8 cellular contexts compared by ENCODE assay signal in the genomic region with DNA sequence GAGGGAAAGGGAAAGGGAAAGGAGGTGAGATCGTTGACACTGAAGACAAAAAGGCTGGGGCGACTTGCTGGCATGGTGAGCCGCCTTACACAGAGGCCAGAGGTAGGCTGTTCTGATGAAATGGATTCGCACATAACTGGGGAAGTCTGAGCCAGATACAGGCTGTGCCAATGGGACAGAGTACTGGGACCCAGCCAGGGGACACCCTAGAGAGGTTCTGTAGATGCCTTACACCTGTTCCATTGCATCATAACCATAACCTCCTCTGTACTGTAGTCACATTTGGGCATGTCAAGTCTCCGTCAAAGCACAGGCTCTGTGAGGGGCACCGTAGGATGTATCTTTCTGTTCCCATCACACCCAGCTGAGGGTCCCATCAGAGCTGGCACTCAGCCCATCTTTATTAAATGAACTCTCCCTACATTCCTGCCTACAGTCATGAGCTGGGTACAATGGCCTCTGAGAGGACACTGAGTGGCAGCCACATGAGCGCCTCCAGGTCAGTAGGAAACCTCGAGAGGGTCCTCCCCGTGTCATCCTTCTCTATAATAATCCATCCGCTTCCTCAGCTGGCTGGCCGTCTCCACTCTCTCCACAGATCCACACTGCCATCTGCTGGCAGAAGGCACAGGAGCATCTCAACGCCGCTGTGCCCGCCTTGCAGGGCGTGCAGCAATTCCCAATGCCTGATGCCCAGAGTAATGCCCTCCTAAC.
A peak's percentile ranks its signal among the peaks of the same experiment; 100 is the strongest.
DNase-seq lines count a peak whose midpoint lies in the region; ATAC-seq and TF ChIP-seq lines count a peak whose summit lies in the region.

No MANE protein-coding gene starts in this region.

- H3K36me3 ChIP-seq in lung (ENCODE audit: control insufficient read depth in 2 of 2, insufficient read depth in 2 of 2, low read length in 2 of 2) = no peaks in the 10 kb centered on the region

- H3K4me3 ChIP-seq in lung = no peak overlapping the region

- ATAC-seq in GM19025 (IDR thresholded peaks at IDR 0.05; ENCODE audit: low read depth, unreplicated experiment) (peak; percentile 89), HG03175 (IDR thresholded peaks at IDR 0.05; ENCODE audit: unreplicated experiment) (peak; percentile 93), lung (ENCODE audit: insufficient read depth, low FRiP score) (peak; percentile 87)

- no peaks in the 10 kb centered on the region for H3K4me1 ChIP-seq in lung (ENCODE audit: control insufficient read depth in 2 of 2, insufficient read depth in 2 of 2, low read length in 2 of 2)

- TF ChIP-seq CTCF in lung (IDR thresholded peaks at IDR 0.05; ENCODE audit: control extremely low read depth, extremely low read depth) = peak; percentile 90

- no peak overlapping the region for H3K27ac ChIP-seq in lung (ENCODE audit: low read depth in 1 of 2, low read length in 1 of 2)

- DNase-seq in AG20443 (ENCODE audit: low spot score) = peak; percentile 92
- DNase-seq in NCI-H524 treated with DMSO at 0.1 percent for 48 hours (lab: John Stamatoyannopoulos, UW) = peak; percentile 0
- peak; percentile 52 to 56 for DNase-seq in activated CD4-positive, alpha-beta T cell treated with anti-CD3 and anti-CD28 coated beads, Interleukin-2, amount 50 U/mL, for 24 hours (ENCODE audit: low read depth in 1 of 2, low spot score in 1 of 2)
- DNase-seq in dermis microvascular lymphatic vessel endothelial cell (ENCODE audit: low read depth in 2 of 2) = peak; percentile 36 to 71
- DNase-seq in lung (ENCODE audit: low spot score) = peak; percentile 77
- DNase-seq in stimulated activated CD8-positive, alpha-beta memory T cell treated with anti-CD3 and anti-CD28 coated beads, Interleukin-12 subunit alpha, Interleukin-12 subunit beta, amount 100 ng/mL, for 24 hours (ENCODE audit: extremely low read depth) = peak; percentile 21

- H3K27me3 ChIP-seq in lung (ENCODE audit: control insufficient read depth, insufficient read depth) = no peaks in the 10 kb centered on the region

- H3K9me3 ChIP-seq in lung (ENCODE audit: control insufficient read depth in 2 of 2, insufficient read depth in 1 of 2, low read length in 1 of 2) = no peaks in the 10 kb centered on the region

- WGBS in lung, 2 donors = 21 to 22% methylated on average over 15 of the region's 15 CpGs

Comparison
In these comparisons a context has a peak if more than half of its experiments do, and no peak if none do; other contexts are left out.
1. DNase-seq: peak in every context shown above with its lines; median percentile 92 in AG20443; 77 in lung; 54 in activated CD4-positive, alpha-beta T cell treated with anti-CD3 and anti-CD28 coated beads, Interleukin-2, amount 50 U/mL, for 24 hours; 54 in dermis microvascular lymphatic vessel endothelial cell; 21 in stimulated activated CD8-positive, alpha-beta memory T cell treated with anti-CD3 and anti-CD28 coated beads, Interleukin-12 subunit alpha, Interleukin-12 subunit beta, amount 100 ng/mL, for 24 hours; 0 in NCI-H524 treated with DMSO at 0.1 percent for 48 hours.